3 cellular contexts compared by ENCODE assay signal in the genomic region with DNA sequence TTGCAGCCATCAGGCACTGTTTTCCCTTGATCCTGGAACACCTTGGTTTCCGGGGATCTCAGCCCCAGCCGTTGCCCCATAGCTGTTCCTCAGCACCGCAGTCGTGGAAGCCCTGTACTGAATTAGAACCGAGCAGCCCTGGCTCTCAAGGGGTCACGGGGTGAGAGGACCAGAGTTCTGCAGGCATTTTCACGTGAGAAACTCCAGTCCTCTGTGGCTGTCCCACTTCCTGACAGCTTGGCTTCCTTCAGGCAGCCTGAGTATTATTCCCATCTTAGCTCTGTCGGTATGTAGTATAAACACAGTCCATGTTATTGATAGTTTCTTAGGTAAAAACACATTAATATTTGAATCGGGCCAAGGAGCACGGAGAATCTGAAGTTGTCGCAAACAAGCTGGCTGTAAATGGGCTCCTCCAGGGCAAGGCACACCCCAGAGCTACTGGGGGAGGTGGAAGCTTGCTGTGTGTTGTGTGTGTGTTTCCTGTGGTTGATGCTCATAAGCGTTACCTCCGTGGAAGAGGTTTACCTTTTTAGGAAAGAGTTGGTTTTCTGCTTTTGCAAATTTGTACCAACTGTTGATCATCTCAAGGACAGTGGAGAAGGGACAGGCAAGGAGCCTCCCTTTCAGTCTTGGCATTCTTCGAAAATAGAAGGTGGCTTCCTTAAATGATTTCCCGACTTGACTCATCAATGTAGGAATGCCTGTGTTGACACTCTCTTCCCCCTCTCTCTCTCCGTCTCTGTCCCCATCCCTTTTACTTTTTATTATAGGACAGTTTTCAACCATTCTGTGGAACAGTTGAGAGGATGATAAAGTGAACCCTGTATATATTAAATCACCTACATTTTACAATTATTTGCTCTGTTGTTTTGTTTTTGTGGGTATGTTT.
TF ChIP-seq lines count a peak whose summit lies in the region.

No MANE protein-coding gene starts in this region.

TF ChIP-seq in HEK293, 187 proteins besides CTCF, POLR2A, EP300 and RAD21 (continued from another document and continues in another):
- TF ChIP-seq ZNF362 (tag by site-specific recombination; IDR thresholded peaks at IDR 0.05) (no peak), PRDM1 (tag by site-specific recombination; IDR thresholded peaks at IDR 0.05) (peak; percentile 41; the same call in 1 of the 2 replicates), ZNF660 (tag by site-specific recombination; IDR thresholded peaks at IDR 0.05) (no peak), ZNF776 (tag by site-specific recombination; IDR thresholded peaks at IDR 0.05; ENCODE audit: borderline replicate concordance) (no peak)
- TF ChIP-seq, protein P1, sequence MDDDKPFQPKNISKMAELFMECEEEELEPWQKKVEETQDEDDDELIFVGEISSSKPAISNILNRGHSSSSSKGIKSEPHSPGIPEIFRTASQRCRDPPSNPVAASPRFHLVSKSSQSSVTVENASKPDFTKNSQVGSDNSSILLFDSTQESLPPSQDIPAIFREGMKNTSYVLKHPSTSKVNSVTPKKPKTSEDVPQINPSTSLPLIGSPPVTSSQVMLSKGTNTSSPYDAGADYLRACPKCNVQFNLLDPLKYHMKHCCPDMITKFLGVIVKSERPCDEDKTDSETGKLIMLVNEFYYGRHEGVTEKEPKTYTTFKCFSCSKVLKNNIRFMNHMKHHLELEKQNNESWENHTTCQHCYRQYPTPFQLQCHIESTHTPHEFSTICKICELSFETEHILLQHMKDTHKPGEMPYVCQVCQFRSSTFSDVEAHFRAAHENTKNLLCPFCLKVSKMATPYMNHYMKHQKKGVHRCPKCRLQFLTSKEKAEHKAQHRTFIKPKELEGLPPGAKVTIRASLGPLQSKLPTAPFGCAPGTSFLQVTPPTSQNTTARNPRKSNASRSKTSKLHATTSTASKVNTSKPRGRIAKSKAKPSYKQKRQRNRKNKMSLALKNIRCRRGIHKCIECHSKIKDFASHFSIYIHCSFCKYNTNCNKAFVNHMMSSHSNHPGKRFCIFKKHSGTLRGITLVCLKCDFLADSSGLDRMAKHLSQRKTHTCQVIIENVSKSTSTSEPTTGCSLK (tag by site-specific recombination; IDR thresholded peaks at IDR 0.05), result no peak
- TF ChIP-seq, protein P2, sequence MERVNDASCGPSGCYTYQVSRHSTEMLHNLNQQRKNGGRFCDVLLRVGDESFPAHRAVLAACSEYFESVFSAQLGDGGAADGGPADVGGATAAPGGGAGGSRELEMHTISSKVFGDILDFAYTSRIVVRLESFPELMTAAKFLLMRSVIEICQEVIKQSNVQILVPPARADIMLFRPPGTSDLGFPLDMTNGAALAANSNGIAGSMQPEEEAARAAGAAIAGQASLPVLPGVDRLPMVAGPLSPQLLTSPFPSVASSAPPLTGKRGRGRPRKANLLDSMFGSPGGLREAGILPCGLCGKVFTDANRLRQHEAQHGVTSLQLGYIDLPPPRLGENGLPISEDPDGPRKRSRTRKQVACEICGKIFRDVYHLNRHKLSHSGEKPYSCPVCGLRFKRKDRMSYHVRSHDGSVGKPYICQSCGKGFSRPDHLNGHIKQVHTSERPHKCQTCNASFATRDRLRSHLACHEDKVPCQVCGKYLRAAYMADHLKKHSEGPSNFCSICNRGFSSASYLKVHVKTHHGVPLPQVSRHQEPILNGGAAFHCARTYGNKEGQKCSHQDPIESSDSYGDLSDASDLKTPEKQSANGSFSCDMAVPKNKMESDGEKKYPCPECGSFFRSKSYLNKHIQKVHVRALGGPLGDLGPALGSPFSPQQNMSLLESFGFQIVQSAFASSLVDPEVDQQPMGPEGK (tag by site-specific recombination; IDR thresholded peaks at IDR 0.05), result no peak

TF ChIP-seq in WTC11, 78 proteins besides CTCF, POLR2A, EP300 and RAD21 (continued from another document and continues in another):
- TF ChIP-seq, protein P3, sequence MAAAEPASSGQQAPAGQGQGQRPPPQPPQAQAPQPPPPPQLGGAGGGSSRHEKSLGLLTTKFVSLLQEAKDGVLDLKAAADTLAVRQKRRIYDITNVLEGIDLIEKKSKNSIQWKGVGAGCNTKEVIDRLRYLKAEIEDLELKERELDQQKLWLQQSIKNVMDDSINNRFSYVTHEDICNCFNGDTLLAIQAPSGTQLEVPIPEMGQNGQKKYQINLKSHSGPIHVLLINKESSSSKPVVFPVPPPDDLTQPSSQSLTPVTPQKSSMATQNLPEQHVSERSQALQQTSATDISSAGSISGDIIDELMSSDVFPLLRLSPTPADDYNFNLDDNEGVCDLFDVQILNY (CRISPR knock-in tag; IDR thresholded peaks at IDR 0.05), result no peak
- TF ChIP-seq, protein P4, sequence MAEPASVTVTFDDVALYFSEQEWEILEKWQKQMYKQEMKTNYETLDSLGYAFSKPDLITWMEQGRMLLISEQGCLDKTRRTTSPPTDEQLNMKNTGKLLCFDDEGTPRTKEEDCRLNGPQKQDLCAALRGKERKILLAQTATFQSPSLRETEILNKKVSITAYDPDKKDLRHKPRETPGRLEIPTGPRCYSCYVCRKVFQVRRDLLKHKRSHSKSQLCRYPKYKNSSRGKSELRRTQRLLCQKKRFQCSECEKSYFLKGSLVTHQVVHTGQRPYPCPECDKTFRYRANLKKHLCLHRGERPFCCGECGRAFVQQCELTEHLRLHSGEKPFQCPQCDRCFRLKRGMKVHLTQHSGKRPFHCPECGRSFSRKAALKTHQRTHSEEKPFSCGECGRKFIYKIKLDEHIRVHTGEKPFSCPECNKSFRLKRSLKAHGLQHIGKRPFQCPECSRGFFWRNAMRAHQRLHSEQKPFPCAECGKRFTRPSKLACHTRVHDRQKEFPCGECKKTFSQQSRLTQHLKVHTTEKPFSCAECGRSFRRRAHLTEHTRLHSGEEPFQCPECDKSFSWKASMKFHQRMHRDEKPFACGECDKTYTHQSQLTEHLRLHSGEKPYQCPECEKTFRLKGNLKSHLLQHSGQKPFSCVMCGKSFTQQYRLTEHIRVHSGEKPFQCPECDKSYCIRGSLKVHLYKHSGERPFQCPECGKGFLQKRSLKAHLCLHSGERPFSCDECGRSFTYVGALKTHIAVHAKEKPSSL (CRISPR knock-in tag; conservative IDR thresholded peaks at IDR 0.05), result no peak
- TF ChIP-seq TEAD4 (CRISPR knock-in tag; IDR thresholded peaks at IDR 0.05), result no peak
- no peak for TF ChIP-seq ZNF138 (CRISPR knock-in tag; conservative IDR thresholded peaks at IDR 0.05)
- TF ChIP-seq STAT6 (CRISPR knock-in tag; conservative IDR thresholded peaks at IDR 0.05; ENCODE audit: low read depth), result no peak
- no peak for TF ChIP-seq ELF4 (CRISPR knock-in tag; IDR thresholded peaks at IDR 0.05; ENCODE audit: low read depth)
- TF ChIP-seq ATF1 (CRISPR knock-in tag; IDR thresholded peaks at IDR 0.05), result no peak
- no peak for TF ChIP-seq ZNF121 (CRISPR knock-in tag; IDR thresholded peaks at IDR 0.05)
- TF ChIP-seq ZNF423 (CRISPR knock-in tag; IDR thresholded peaks at IDR 0.05), result no peak
- TF ChIP-seq ZNF416 (CRISPR knock-in tag; IDR thresholded peaks at IDR 0.05), result no peak
- no peak for TF ChIP-seq ZNF671 (CRISPR knock-in tag; IDR thresholded peaks at IDR 0.05)
- TF ChIP-seq, protein P5, sequence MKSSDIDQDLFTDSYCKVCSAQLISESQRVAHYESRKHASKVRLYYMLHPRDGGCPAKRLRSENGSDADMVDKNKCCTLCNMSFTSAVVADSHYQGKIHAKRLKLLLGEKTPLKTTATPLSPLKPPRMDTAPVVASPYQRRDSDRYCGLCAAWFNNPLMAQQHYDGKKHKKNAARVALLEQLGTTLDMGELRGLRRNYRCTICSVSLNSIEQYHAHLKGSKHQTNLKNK (CRISPR knock-in tag; IDR thresholded peaks at IDR 0.05), result no peak

TF ChIP-seq in H1, 55 proteins besides CTCF, POLR2A, EP300 and RAD21 (continued from another document):
- TF ChIP-seq, protein P6, sequence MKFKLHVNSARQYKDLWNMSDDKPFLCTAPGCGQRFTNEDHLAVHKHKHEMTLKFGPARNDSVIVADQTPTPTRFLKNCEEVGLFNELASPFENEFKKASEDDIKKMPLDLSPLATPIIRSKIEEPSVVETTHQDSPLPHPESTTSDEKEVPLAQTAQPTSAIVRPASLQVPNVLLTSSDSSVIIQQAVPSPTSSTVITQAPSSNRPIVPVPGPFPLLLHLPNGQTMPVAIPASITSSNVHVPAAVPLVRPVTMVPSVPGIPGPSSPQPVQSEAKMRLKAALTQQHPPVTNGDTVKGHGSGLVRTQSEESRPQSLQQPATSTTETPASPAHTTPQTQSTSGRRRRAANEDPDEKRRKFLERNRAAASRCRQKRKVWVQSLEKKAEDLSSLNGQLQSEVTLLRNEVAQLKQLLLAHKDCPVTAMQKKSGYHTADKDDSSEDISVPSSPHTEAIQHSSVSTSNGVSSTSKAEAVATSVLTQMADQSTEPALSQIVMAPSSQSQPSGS (IDR thresholded peaks at IDR 0.05; ENCODE audit: low read length), result no peak
- TF ChIP-seq CBX8 (IDR thresholded peaks at IDR 0.05; ENCODE audit: borderline replicate concordance, low read depth, low read length) (no peak), CEBPB (IDR thresholded peaks at IDR 0.05; ENCODE audit: low read depth, low read length) (no peak), TAF7 (optimal IDR thresholded peaks at IDR 0.05; ENCODE audit: borderline replicate concordance, low read depth, low read length) (no peak), SP4 (IDR thresholded peaks at IDR 0.05; ENCODE audit: low read length) (no peak), RFX5 (IDR thresholded peaks at IDR 0.05; ENCODE audit: borderline replicate concordance, low read depth, low read length) (no peak), GTF2F1 (IDR thresholded peaks at IDR 0.05; ENCODE audit: borderline replicate concordance, low read depth, low read length) (no peak)
